ENCODE assay signal across 8 cellular contexts in the genomic region with DNA sequence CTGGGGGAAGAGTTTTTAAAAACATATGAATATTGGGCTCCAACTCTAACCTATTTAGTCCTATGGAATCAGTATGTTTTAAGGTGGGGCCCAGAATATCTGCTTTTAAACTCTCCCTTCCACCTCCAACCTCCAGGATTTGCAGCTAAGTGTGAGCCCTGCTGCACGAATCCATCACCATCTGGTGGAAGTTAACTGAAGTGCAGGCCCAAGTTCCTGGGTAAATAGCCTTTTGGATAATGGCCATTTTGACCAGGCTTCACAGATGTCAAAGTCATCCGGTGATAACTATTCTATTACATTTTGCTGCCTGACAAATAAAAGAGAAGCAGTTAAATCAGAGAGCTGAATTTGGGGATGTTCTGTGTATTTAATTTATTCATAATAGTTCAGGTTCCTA. TPM values are rescaled to one million over a fixed set of nuclear protein-coding genes. Genes with fewer than 3 reads are reported as not detected.
A peak's percentile ranks its signal among the peaks of the same experiment; 100 is the strongest.
DNase-seq lines count a peak whose midpoint lies in the region; ATAC-seq and TF ChIP-seq lines count a peak whose summit lies in the region.

No MANE protein-coding gene starts in this region.

- CTCF ChIA-PET in mammary epithelial cell (lab: Charles Lee; ENCODE audit: low non-redundant PET), result interaction anchor here (0.7 kb wide), 1 partner anchor 529 kb away, joined by 5 read pairs; no protein-coding TSS in a partner anchor

- intact Hi-C loops in mammary epithelial cell (cut with micrococcal nuclease) (loop anchor here (1.0 to 10.0 kb wide), 3 partner anchors 256 to 830 kb away; no protein-coding TSS in a partner anchor), right lobe of liver (cut with DNase I) (no loop called here)

- no peaks in the 10 kb centered on the region for H3K36me3 ChIP-seq in GM06990 (ENCODE audit: control insufficient read depth, insufficient read depth, low read length)
- no peaks in the 10 kb centered on the region for H3K36me3 ChIP-seq in mammary epithelial cell (ENCODE audit: insufficient read depth, low read length)
- no peaks in the 10 kb centered on the region for H3K36me3 ChIP-seq in right lobe of liver

- no peaks in the 10 kb centered on the region for H3K9me3 ChIP-seq in mammary epithelial cell (replicated peaks; ENCODE audit: insufficient read depth, low read length)
- H3K9me3 ChIP-seq in right lobe of liver, result no peaks in the 10 kb centered on the region

- no peak overlapping the region for H3K4me3 ChIP-seq in GM06990 (replicated peaks; ENCODE audit: low read depth, low read length)
- H3K4me3 ChIP-seq in mammary epithelial cell (replicated peaks in 1 of 3; ENCODE audit: insufficient read depth in 1 of 3, low read depth in 2 of 3, low read length in 3 of 3), result no peak overlapping the region
- H3K4me3 ChIP-seq in right lobe of liver, result no peak overlapping the region

- 0% methylated on average over 2 of the region's 2 CpGs for WGBS in mammary epithelial cell (ENCODE audit: low coverage, missing lambda C conversion rate)
- WGBS in right lobe of liver (ENCODE audit: insufficient coverage, low coverage, low lambda C conversion rate, missing lambda C conversion rate), result 0% methylated on average over 2 of the region's 2 CpGs

- DNase-seq in GM06990 (ENCODE audit: extremely low read depth, insufficient read length) (peak; percentile 19), NCI-H446 treated with DMSO at 0.1 percent for 48 hours (lab: John Stamatoyannopoulos, UW) (peak; percentile 43), mammary epithelial cell (peak; percentile 14), right lobe of liver (peak in 2 of 3 donors; percentile 20 to 45), activated T-cell treated with anti-CD3 and anti-CD28 coated beads for 4 hours (no peak)
- no peak for DNase-seq in activated CD8-positive, alpha-beta memory T cell treated with anti-CD3 and anti-CD28 coated beads, Interleukin-2, amount 50 U/mL, for 4 hours

- in situ Hi-C loops in mammary epithelial cell (cut with MboI; ENCODE audit: low sequenced_read_pairs in 2 of 2), result no loop called here

- no peaks in the 10 kb centered on the region for H3K79me2 ChIP-seq in mammary epithelial cell (ENCODE audit: insufficient read depth, low read length)

- no peak overlapping the region for H3K4me2 ChIP-seq in mammary epithelial cell (ENCODE audit: insufficient read depth, low read depth, low read length)

- no peak overlapping the region for H3K9ac ChIP-seq in mammary epithelial cell (ENCODE audit: insufficient read depth, low read length)

- ATAC-seq in GM19467 (IDR thresholded peaks at IDR 0.05; ENCODE audit: unreplicated experiment) (peak; percentile 82), HG03432 (IDR thresholded peaks at IDR 0.05; ENCODE audit: unreplicated experiment) (peak; percentile 91), right lobe of liver (peak; percentile 80 to 91 (median 86))

- no peaks in the 10 kb centered on the region for H4K20me1 ChIP-seq in mammary epithelial cell (ENCODE audit: insufficient read depth, low read length)

- dilution Hi-C loops in mammary epithelial cell (cut with HindIII; ENCODE audit: low sequenced_read_pairs), result no loop called here

- TF ChIP-seq CTCF in GM06990 (IDR thresholded peaks at IDR 0.05; ENCODE audit: insufficient read depth, low read length, poor library complexity, severe bottlenecking) (peak; percentile 77), mammary epithelial cell (conservative IDR thresholded peaks at IDR 0.05 in 1 of 2, IDR thresholded peaks at IDR 0.05 in 1 of 2; ENCODE audit: extremely low read depth in 1 of 2, insufficient read depth in 1 of 2, low read depth in 1 of 2, low read length in 2 of 2) (peak; percentile 80 to 88), right lobe of liver (IDR thresholded peaks at IDR 0.05) (peak; percentile 68 to 77 (median 71))

- H2AFZ ChIP-seq in mammary epithelial cell (ENCODE audit: low read depth, low read length), result no peak overlapping the region

- H3K4me1 ChIP-seq in mammary epithelial cell (ENCODE audit: insufficient read depth, low read length) (no peaks in the 10 kb centered on the region), right lobe of liver (no peaks in the 10 kb centered on the region)

- H3K27ac ChIP-seq in mammary epithelial cell (ENCODE audit: insufficient read depth, low read depth, low read length) (no peak overlapping the region), right lobe of liver (no peak overlapping the region)

- TF ChIP-seq POLR2A in right lobe of liver (IDR thresholded peaks at IDR 0.05), result no peak

- H3K27me3 ChIP-seq in GM06990 (replicated peaks; ENCODE audit: control insufficient read depth, insufficient read depth, low read length), result no peaks in the 10 kb centered on the region
- H3K27me3 ChIP-seq in mammary epithelial cell (ENCODE audit: insufficient read depth, low read length), result no peaks in the 10 kb centered on the region
- H3K27me3 ChIP-seq in right lobe of liver, result no peaks in the 10 kb centered on the region

- no TSS peak for BruUV-seq in mammary epithelial cell (replicated peaks; lab: Mats Ljungman, UMichigan)

RNA-seq across cellular contexts. Expression of a gene that starts 58.1 kb away (rescaled TPM):
- under 1 TPM in 1 of 2 donors, not detected in 1; 0.33 TPM for total RNA-seq in mammary epithelial cell
- polyA plus RNA-seq in mammary epithelial cell, result not detected
- not detected for polyA minus RNA-seq in mammary epithelial cell
- total RNA-seq in right lobe of liver, result under 1 TPM in 3 of 6 experiments, not detected in 3; 0.12 to 0.50 (median 0.13) TPM

Comparison
In these comparisons a context has a peak if more than half of its experiments do, and no peak if none do; other contexts are left out.
1. DNase-seq: peak in GM06990 (single experiment), NCI-H446 treated with DMSO at 0.1 percent for 48 hours (single experiment), mammary epithelial cell (single experiment) and right lobe of liver (2 of 3); none in activated T-cell treated with anti-CD3 and anti-CD28 coated beads for 4 hours (single experiment) and activated CD8-positive, alpha-beta memory T cell treated with anti-CD3 and anti-CD28 coated beads, Interleukin-2, amount 50 U/mL, for 4 hours (single experiment).
2. Peak in every context shown above with its lines, with median percentiles within 50 percentile points of each other: CTCF ChIP-seq and ATAC-seq.